ENCODE assay signal across 9 cellular contexts in the genomic region with DNA sequence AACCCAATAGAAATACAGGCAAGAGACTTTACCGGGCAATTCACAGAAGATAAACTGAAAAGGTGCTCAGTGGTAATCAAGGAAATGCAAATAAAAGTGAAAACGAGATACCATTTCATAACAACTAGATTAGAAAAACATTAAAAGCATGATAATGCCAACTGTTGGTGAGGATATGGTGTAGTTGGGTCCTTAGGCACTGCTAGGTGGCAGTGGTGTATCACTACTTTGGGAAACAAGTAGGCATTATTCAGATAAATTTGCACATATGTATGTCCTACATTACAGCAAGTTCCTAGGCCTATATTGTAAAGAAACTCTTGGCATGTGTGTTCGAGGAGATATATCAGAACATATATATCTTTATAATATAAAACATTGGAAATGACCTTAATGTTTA. TPM values are rescaled to one million over a fixed set of nuclear protein-coding genes. Genes with fewer than 3 reads are reported as not detected.
A peak's percentile ranks its signal among the peaks of the same experiment; 100 is the strongest.
DNase-seq lines count a peak whose midpoint lies in the region; ATAC-seq and TF ChIP-seq lines count a peak whose summit lies in the region.
"Had no signal": no experiment of that assay in that cellular context is flagged by ENCODE, and none has a peak within 500 bp of the region (broad histone marks: within the 10 kb centered on the region; RNA-seq: fewer than 3 reads in every experiment).

No MANE protein-coding gene starts in this region.

- CTCF ChIA-PET in mammary epithelial cell (lab: Charles Lee; ENCODE audit: low non-redundant PET): no interaction called here

- DNase-seq in NCI-H82 (lab: John Stamatoyannopoulos, UW) (peak; percentile 46), NCI-H82 treated with DMSO at 0.1 percent for 48 hours (lab: John Stamatoyannopoulos, UW; ENCODE audit: unreplicated experiment) (no peak), NCI-H1694 (lab: John Stamatoyannopoulos, UW) (peak; percentile 16), mammary epithelial cell (peak; percentile 26), osteocyte (ENCODE audit: extremely low spot score, unreplicated experiment) (no peak), ascending aorta (ENCODE audit: low spot score in 2 of 2) (no peak)
- DNase-seq: uterus had no signal

- peaks cover 10% of the 10 kb centered on the region for H3K9me3 Mint-ChIP-seq in osteocyte (ENCODE audit: unreplicated experiment)

- H3K4me2 ChIP-seq in mammary epithelial cell (ENCODE audit: insufficient read depth, low read depth, low read length): no peak overlapping the region

- WGBS in mammary epithelial cell (ENCODE audit: low coverage, missing lambda C conversion rate): 74% methylated on average over 3 of the region's 3 CpGs

- ATAC-seq in GM21786 (IDR thresholded peaks at IDR 0.05; ENCODE audit: unreplicated experiment): no peak
- no peak for ATAC-seq in GM19324 (IDR thresholded peaks at IDR 0.05; ENCODE audit: low FRiP score, unreplicated experiment)

- no peaks in the 10 kb centered on the region for H3K27me3 Mint-ChIP-seq in osteocyte (ENCODE audit: unreplicated experiment)

- H3K4me1 ChIP-seq in mammary epithelial cell (ENCODE audit: insufficient read depth, low read length): no peaks in the 10 kb centered on the region
- H3K4me1 ChIP-seq in ascending aorta: no peaks in the 10 kb centered on the region
- H3K4me1 ChIP-seq: uterus had no signal

- H3K36me3 Mint-ChIP-seq in osteocyte (ENCODE audit: unreplicated experiment): peaks cover 14% of the 10 kb centered on the region

- TF ChIP-seq CTCF in mammary epithelial cell (conservative IDR thresholded peaks at IDR 0.05 in 1 of 2, IDR thresholded peaks at IDR 0.05 in 1 of 2; ENCODE audit: extremely low read depth in 1 of 2, insufficient read depth in 1 of 2, low read depth in 1 of 2, low read length in 2 of 2) (peak; percentile 48 to 62), osteocyte (IDR thresholded peaks at IDR 0.05) (peak; percentile 71), ascending aorta (IDR thresholded peaks at IDR 0.05) (no peak)

- H3K27me3 ChIP-seq in mammary epithelial cell (ENCODE audit: insufficient read depth, low read length) (no peaks in the 10 kb centered on the region), ascending aorta (no peaks in the 10 kb centered on the region)
- H3K27me3 ChIP-seq: uterus had no signal

- H3K4me3 ChIP-seq in mammary epithelial cell (replicated peaks in 1 of 3; ENCODE audit: insufficient read depth in 1 of 3, low read depth in 2 of 3, low read length in 3 of 3) (no peak overlapping the region), ascending aorta (no peak overlapping the region)
- H3K4me3 ChIP-seq: uterus had no signal

- H4K20me1 ChIP-seq in mammary epithelial cell (ENCODE audit: insufficient read depth, low read length): no peaks in the 10 kb centered on the region

- no peaks in the 10 kb centered on the region for H3K79me2 ChIP-seq in mammary epithelial cell (ENCODE audit: insufficient read depth, low read length)

- no peak overlapping the region for H3K27ac ChIP-seq in mammary epithelial cell (ENCODE audit: insufficient read depth, low read depth, low read length)
- no peak overlapping the region for H3K27ac ChIP-seq in ascending aorta
- H3K27ac ChIP-seq: uterus had no signal

- no peak overlapping the region for H2AFZ ChIP-seq in mammary epithelial cell (ENCODE audit: low read depth, low read length)

- intact Hi-C loops in mammary epithelial cell (cut with micrococcal nuclease) (loop anchor here (1.0 to 5.0 kb wide), 4 partner anchors 183 to 358 kb away; no protein-coding TSS in a partner anchor), ascending aorta (cut with DNase I) (no loop called here)

- no peak overlapping the region for H3K9ac ChIP-seq in mammary epithelial cell (ENCODE audit: insufficient read depth, low read length)

- H3K4me1 Mint-ChIP-seq in osteocyte (ENCODE audit: unreplicated experiment): no peaks in the 10 kb centered on the region

- H3K4me3 Mint-ChIP-seq in osteocyte (ENCODE audit: unreplicated experiment): no peak overlapping the region

- H3K36me3 ChIP-seq in mammary epithelial cell (ENCODE audit: insufficient read depth, low read length) (no peaks in the 10 kb centered on the region), ascending aorta (no peaks in the 10 kb centered on the region)
- H3K36me3 ChIP-seq: uterus had no signal

- no peaks in the 10 kb centered on the region for H3K9me3 ChIP-seq in mammary epithelial cell (replicated peaks; ENCODE audit: insufficient read depth, low read length)
- no peaks in the 10 kb centered on the region for H3K9me3 ChIP-seq in ascending aorta
- H3K9me3 ChIP-seq: uterus had no signal

- dilution Hi-C loops in mammary epithelial cell (cut with HindIII; ENCODE audit: low sequenced_read_pairs): no loop called here

- no TSS peak for BruUV-seq in mammary epithelial cell (replicated peaks; lab: Mats Ljungman, UMichigan)

- H3K27ac Mint-ChIP-seq in osteocyte (ENCODE audit: unreplicated experiment): no peak overlapping the region

- in situ Hi-C loops in mammary epithelial cell (cut with MboI; ENCODE audit: low sequenced_read_pairs in 2 of 2): loop anchor here in 1 of 2 donors (10.0 kb wide), 1 partner anchor 353 kb away; no protein-coding TSS in a partner anchor

RNA-seq across cellular contexts. Expression of gene AZIN2, which starts 31.0 kb away (rescaled TPM):
- total RNA-seq in mammary epithelial cell: 10 to 100 TPM in 1 of 2 donors, 1 to 10 TPM in 1; 8.3 to 12.5 TPM
- polyA plus RNA-seq in mammary epithelial cell: 3.4 TPM
- 16.3 TPM for polyA minus RNA-seq in mammary epithelial cell
- total RNA-seq in osteocyte: 8.0 and 10.4 TPM in 2 replicates
- 3.5 TPM for total RNA-seq in ascending aorta

Comparison
In these comparisons a context has a peak if more than half of its experiments do, and no peak if none do; other contexts are left out.
1. DNase-seq: peak in NCI-H82 (single experiment), NCI-H1694 (single experiment) and mammary epithelial cell (single experiment); none in NCI-H82 treated with DMSO at 0.1 percent for 48 hours (single experiment), osteocyte (single experiment) and ascending aorta (0 of 2).
2. CTCF ChIP-seq: peak in mammary epithelial cell (2 of 2) and osteocyte (single experiment); none in ascending aorta (0 of 3).